In the genomic region with DNA sequence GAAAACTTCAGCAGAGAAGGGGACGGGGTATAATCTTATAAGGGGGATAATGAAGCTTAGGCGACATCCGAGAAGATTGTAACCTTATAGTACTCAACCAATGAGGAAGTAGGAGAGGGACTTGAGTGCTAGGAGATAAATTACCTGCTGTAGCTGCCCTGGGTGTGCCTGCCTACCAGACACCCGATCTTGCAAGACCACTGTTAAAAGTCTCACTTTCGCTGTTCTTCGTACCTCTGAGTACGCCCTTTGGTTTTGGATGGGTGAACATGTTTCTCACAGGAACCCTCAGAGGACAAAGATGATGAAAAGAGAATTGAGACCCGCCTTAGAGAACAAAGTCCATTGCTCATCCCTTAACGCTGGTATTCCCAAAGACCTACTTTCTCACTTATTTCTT, we compare ENCODE assay signal across 24 cellular contexts.
"Had no signal": no experiment of that assay in that cellular context is flagged by ENCODE, and none has a peak within 500 bp of the region (broad histone marks: within the 10 kb centered on the region; RNA-seq: fewer than 3 reads in every experiment).

No MANE protein-coding gene starts in this region.

- H3K27ac ChIP-seq: hepatocyte, lower lobe of right lung, neural progenitor cell, neutrophil, right atrium auricular region, skin epidermis, suprapubic skin had no signal

- H3K79me2 ChIP-seq: hepatocyte had no signal

- H2AFZ ChIP-seq: hepatocyte, neural progenitor cell had no signal

- H3K4me1 ChIP-seq: lower lobe of right lung, right atrium auricular region, suprapubic skin, uterus had no signal

- H3K4me3 ChIP-seq: hepatocyte, lower lobe of right lung, neural progenitor cell, right atrium auricular region, skin epidermis, suprapubic skin, tibial nerve, uterus had no signal

- ATAC-seq: left lobe of liver; left ventricle myocardium superior; lower lobe of right lung; natural killer cell; sciatic nerve; stimulated activated naive B cell treated with anti-CD40 and anti-IgM and Interleukin-4, amounts not matched to agents 10 μg/mL and 1 μg/mL and 100 μg/mL, for 72 hours had no signal

- H3K4me2 ChIP-seq: hepatocyte, neural progenitor cell had no signal

- H3K36me3 ChIP-seq: lower lobe of right lung, neural progenitor cell, neutrophil, right atrium auricular region, suprapubic skin, tibial nerve, uterus had no signal

- DNase-seq: islet precursor cell; left ventricle myocardium superior; lower lobe of right lung; mammary epithelial cell; mesendoderm; naive B cell; natural killer cell; nephron progenitor cell; occipital lobe; stimulated activated CD4-positive, alpha-beta T cell treated with anti-CD3 and anti-CD28 coated beads, Interleukin-12 subunit alpha, Interleukin-12 subunit beta, amount 100 ng/mL, for 4 hours; stimulated activated CD4-positive, alpha-beta T cell treated with anti-CD3 and anti-CD28 coated beads, Interleukin-15, amount 100 ng/mL, for 24 hours; stimulated activated CD4-positive, alpha-beta T cell treated with anti-CD3 and anti-CD28 coated beads, Interleukin-2, amount 100 ng/mL, for 24 hours; stimulated activated CD4-positive, alpha-beta T cell treated with anti-CD3 and anti-CD28 coated beads, Interleukin-4, amount 100 ng/mL, for 1 hour; stimulated activated naive B cell treated with anti-CD40 and anti-IgM and Interleukin-4, amounts not matched to agents 10 μg/mL and 1 μg/mL and 100 μg/mL, for 72 hours; uterus had no signal

- H3K27me3 ChIP-seq: hepatocyte, neural progenitor cell, neutrophil, right atrium auricular region, suprapubic skin, tibial nerve, uterus had no signal

- H3K9ac ChIP-seq: neural progenitor cell had no signal

- H3K9me3 ChIP-seq: lower lobe of right lung, neutrophil, right atrium auricular region, suprapubic skin, tibial nerve, uterus had no signal
